9 cellular contexts compared by ENCODE assay signal in the genomic region with DNA sequence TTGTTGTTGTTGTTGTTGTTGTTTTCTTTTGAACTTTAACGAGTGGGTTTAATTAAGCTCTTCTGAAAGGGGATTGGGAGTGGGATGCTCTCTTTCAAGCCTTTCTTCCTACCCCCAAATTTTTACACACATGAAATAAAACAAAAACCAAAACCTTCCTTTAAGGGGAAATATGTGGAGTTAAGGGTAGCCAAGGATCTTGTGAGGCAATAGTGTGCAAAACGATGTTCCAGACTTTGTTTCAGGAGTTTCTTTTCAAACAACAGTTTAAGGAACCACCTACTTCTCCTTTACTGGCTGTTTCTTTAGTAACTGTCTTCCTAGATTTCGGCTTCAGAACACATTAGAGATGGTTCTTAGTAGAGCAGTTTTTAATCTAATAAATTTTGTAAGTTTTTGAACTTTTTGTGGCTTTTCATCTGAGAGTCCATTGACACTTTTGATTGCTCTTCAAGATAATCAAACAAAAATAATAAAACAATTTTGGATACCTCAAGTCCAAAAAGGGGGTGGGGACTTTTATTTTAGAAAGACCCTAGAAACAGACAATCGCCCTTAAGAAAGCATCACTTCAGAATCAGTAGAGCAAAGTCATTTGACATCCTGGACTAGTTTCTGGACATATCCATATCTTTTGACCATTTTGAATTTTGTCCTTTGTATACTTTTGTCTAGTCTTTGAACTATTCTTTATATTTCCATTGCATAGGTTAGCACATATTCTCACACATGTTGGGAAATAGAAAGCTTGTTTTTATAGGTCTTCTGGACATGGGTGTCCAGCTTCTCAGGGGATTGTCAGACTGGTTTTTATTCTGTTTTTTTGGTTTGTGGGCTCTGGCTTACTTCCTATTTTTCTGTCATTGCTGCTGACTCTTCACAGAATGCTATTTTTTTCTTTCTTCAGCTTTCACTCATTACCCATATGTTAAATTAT. TPM values are rescaled to one million over a fixed set of nuclear protein-coding genes. Genes with fewer than 3 reads are reported as not detected.
DNase-seq lines count a peak whose midpoint lies in the region; ATAC-seq, FAIRE-seq and TF ChIP-seq lines count a peak whose summit lies in the region.
"Had no signal": no experiment of that assay in that cellular context is flagged by ENCODE, and none has a peak within 500 bp of the region (broad histone marks: within the 10 kb centered on the region; RNA-seq: fewer than 3 reads in every experiment).

No MANE protein-coding gene starts in this region.

- ATAC-seq in HG03342 (IDR thresholded peaks at IDR 0.05; ENCODE audit: unreplicated experiment) = peak; percentile 37

- intact Hi-C loops in posterior cingulate gyrus (cut with DNase I) = no loop called here

- peak; percentile 89 for FAIRE-seq in GM19239 (lab: Jason Lieb, UNC)

- H3K4me1 ChIP-seq in neutrophil (ENCODE audit: control insufficient read depth in 1 of 2, insufficient read depth in 1 of 2, low read depth in 1 of 2, low read length in 1 of 2) = peaks cover 51% of the 10 kb centered on the region in 2 experiments

- TF ChIP-seq CTCF in AG04450 (IDR thresholded peaks at IDR 0.05; ENCODE audit: low read depth, low read length) = no peak
- no peak for TF ChIP-seq CTCF in astrocyte of the cerebellum (IDR thresholded peaks at IDR 0.05; ENCODE audit: low read depth, low read length, missing control alignments)
- TF ChIP-seq CTCF in neutrophil (IDR thresholded peaks at IDR 0.05) = no peak

- no peak overlapping the region for H3K27ac ChIP-seq in AG04450 (ENCODE audit: low read depth, low read length)
- peak overlapping the region; percentile 70 for H3K27ac ChIP-seq in neutrophil

- H3K27me3 ChIP-seq in AG04450 (ENCODE audit: control insufficient read depth, insufficient read depth, low read length) (no peaks in the 10 kb centered on the region), neutrophil (no peaks in the 10 kb centered on the region)

- POLR2A ChIA-PET in AG04450 (lab: Yijun Ruan, JAX) = no interaction called here

- in situ Hi-C loops in astrocyte of the cerebellum (cut with HindIII; ENCODE audit: low sequenced_read_pairs) = no loop called here

- CTCF ChIA-PET in AG04450 (lab: Charles Lee) = interaction anchor here (1.2 to 1.4 kb wide), 3 partner anchors 91 to 794 kb away, joined by 4 to 7 read pairs (median 4); no protein-coding TSS in a partner anchor

- H3K36me3 ChIP-seq in neutrophil = no peaks in the 10 kb centered on the region

- H3K9me3 ChIP-seq in AG04450 (ENCODE audit: control insufficient read depth, insufficient read depth, low read length) = no peaks in the 10 kb centered on the region; the same call in 1 of the 2 replicates
- H3K9me3 ChIP-seq in neutrophil = no peaks in the 10 kb centered on the region

- peak overlapping the region; percentile 8 for H3K4me3 ChIP-seq in AG04450 (ENCODE audit: low read depth, low read length)
- H3K4me3 ChIP-seq in astrocyte of the cerebellum (ENCODE audit: low read depth, low read length) = no peak overlapping the region
- H3K4me3 ChIP-seq in neutrophil (ENCODE audit: low read depth in 1 of 2, low read length in 1 of 2) = peak overlapping the region; percentile 39 to 40

- DNase-seq in AG04450 (ENCODE audit: low read depth, low spot score) (no peak), GM19239 (ENCODE audit: insufficient read length, low spot score) (no peak), astrocyte of the cerebellum (ENCODE audit: low read depth) (peak; percentile 22), posterior cingulate gyrus (no peak), DMS53 (lab: John Stamatoyannopoulos, UW) (no peak), NCI-H2081 treated with DMSO at 0.1 percent for 48 hours (lab: John Stamatoyannopoulos, UW) (no peak)
- DNase-seq: activated naive CD8-positive, alpha-beta T cell treated with anti-CD3 and anti-CD28 coated beads, Interleukin-2, amount 10 ng/mL, durations not matched to agents 7 days and 5 days had no signal

RNA-seq across cellular contexts. Expression of a gene that starts 6.0 kb away (rescaled TPM):
- 8.9 and 13.1 TPM in 2 replicates for polyA plus RNA-seq in AG04450 (2011; rRNA removed)
- polyA minus RNA-seq in AG04450 (2011; rRNA and poly(A)+ RNA removed) = 10.2 and 16.2 TPM in 2 replicates
